In the genomic region with DNA sequence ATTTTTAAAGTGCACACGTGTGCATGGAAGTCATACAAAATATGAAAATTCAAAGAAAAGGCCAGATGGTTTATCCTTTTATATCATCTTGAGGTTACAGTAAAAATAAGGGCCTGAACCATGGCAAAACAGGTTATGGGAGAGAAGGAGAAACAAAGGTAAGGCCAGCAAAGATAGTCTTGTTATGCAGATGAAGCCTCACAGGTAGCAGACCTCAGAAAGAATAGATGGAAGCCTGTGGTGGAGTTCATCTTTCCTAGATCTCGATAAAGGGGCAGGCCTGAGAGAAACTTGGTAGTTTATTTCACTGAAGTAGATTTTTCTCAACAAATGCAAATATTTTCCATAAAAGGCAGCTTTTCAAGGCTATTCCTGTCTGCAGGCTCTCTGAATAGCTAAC, we compare ENCODE assay signal across 19 cellular contexts.
DNase-seq lines count a peak whose midpoint lies in the region; ATAC-seq, FAIRE-seq and TF ChIP-seq lines count a peak whose summit lies in the region.
"Had no signal": no experiment of that assay in that cellular context is flagged by ENCODE, and none has a peak within 500 bp of the region (broad histone marks: within the 10 kb centered on the region; RNA-seq: fewer than 3 reads in every experiment).

No MANE protein-coding gene starts in this region.

- H3K23me2 ChIP-seq in H1 (ENCODE audit: low read depth, low read length), result no peaks in the 10 kb centered on the region; the same call in 1 of the 2 replicates

- H3K18ac ChIP-seq in H1 (ENCODE audit: extremely low read depth, low read length), result no peak overlapping the region

- no peak for TF ChIP-seq EP300 in H1 (IDR thresholded peaks at IDR 0.05; ENCODE audit: borderline replicate concordance in 1 of 2, low read depth in 2 of 2, low read length in 2 of 2)

- H4K5ac ChIP-seq in H1 (ENCODE audit: insufficient read length, low read depth, low read length), result no peak overlapping the region

- peaks cover 0 to 10% (median 6%) of the 10 kb centered on the region in 4 experiments; a peak in 3 of 7 replicates for H3K4me1 ChIP-seq in H1 (replicated peaks in 1 of 4; ENCODE audit: control insufficient read depth in 3 of 4, insufficient read depth in 4 of 4, low read length in 3 of 4)
- H3K4me1 ChIP-seq: BLaER1, Caco-2, HAP-1 had no signal

- no peak overlapping the region for H3K27ac ChIP-seq in H1 (ENCODE audit: low read depth, low read length)
- H3K27ac ChIP-seq: BLaER1, C4-2B had no signal

- no peak overlapping the region for H3K56ac ChIP-seq in H1 (replicated peaks; ENCODE audit: insufficient read length, low read depth, low read length)

- H4K8ac ChIP-seq in H1 (ENCODE audit: extremely low read depth, insufficient read depth, low read length), result no peak overlapping the region

- no peak overlapping the region for H2AFZ ChIP-seq in H1 (ENCODE audit: low read length)

- CTCF ChIA-PET in H1 (lab: Charles Lee; ENCODE audit: partially characterized antibody), result no interaction called here

- H4K91ac ChIP-seq in H1 (replicated peaks; ENCODE audit: insufficient read length, low read length), result no peak overlapping the region

- no peak overlapping the region for H2BK5ac ChIP-seq in H1 (ENCODE audit: low read depth, low read length)

- 31% methylated on average over 2 of the region's 2 CpGs; no CpG with 5 or more reads in 1 of the 2 experiments for WGBS in H1 (ENCODE audit: extremely low coverage in 1 of 2, insufficient coverage in 1 of 2, insufficient read length in 1 of 2, insufficient replicate concordance in 2 of 2, low coverage in 1 of 2, low lambda C conversion rate in 2 of 2, missing lambda C conversion rate in 1 of 2), 2 experiments

- no peak overlapping the region for H3K23ac ChIP-seq in H1 (ENCODE audit: insufficient read length)

- no peak for ATAC-seq in left lobe of liver
- ATAC-seq: CD8-positive, alpha-beta T cell; GM12878 had no signal

- H2BK120ac ChIP-seq in H1 (replicated peaks; ENCODE audit: low read depth, low read length), result no peak overlapping the region

- POLR2A ChIA-PET in H1 (lab: Charles Lee; ENCODE audit: partially characterized antibody), result no interaction called here

- H3K4me3 ChIP-seq in H7 (ENCODE audit: insufficient read depth, low read depth, low read length) (no peak overlapping the region), H1 (ENCODE audit: extremely low read depth in 1 of 4, insufficient read depth in 2 of 4, low read depth in 3 of 4, low read length in 4 of 4) (no peak overlapping the region)
- H3K4me3 ChIP-seq: BLaER1, GM12878, HAP-1 had no signal

- no peak for FAIRE-seq in H1 (lab: Jason Lieb, UNC)
- FAIRE-seq: GM12878, GM19239 had no signal

- no peak overlapping the region for H2AK5ac ChIP-seq in H1 (ENCODE audit: low read depth, low read length)

- H3K14ac ChIP-seq in H1 (ENCODE audit: insufficient read length), result no peak overlapping the region

- H3K79me2 ChIP-seq in H1 (ENCODE audit: control insufficient read depth in 1 of 2, insufficient read depth in 2 of 2, low read length in 2 of 2), result no peaks in the 10 kb centered on the region

- TF ChIP-seq POLR2A in H1 (IDR thresholded peaks at IDR 0.05; ENCODE audit: control extremely low read depth in 1 of 2, low read depth in 2 of 2, low read length in 2 of 2), result no peak

- no peak overlapping the region for H3K9ac ChIP-seq in H1 (replicated peaks in 1 of 4; ENCODE audit: extremely low read depth in 1 of 4, low read depth in 3 of 4, low read length in 3 of 4)
- H3K9ac ChIP-seq: BLaER1 had no signal

- H3K9me3 ChIP-seq in H1 (ENCODE audit: insufficient read depth in 2 of 2, low read depth in 1 of 2, low read length in 1 of 2), result no peaks in the 10 kb centered on the region
- H3K9me3 ChIP-seq: BLaER1, Caco-2, HAP-1 had no signal

- H2BK15ac ChIP-seq in H1 (ENCODE audit: low read length), result no peak overlapping the region

- TF ChIP-seq CTCF in H1 (IDR thresholded peaks at IDR 0.05; ENCODE audit: control extremely low read depth in 1 of 3, insufficient read depth in 1 of 3, low read depth in 1 of 3, low read length in 3 of 3), result no peak

- H3K4me2 ChIP-seq in H1 (ENCODE audit: insufficient read depth in 1 of 2, low read depth in 2 of 2, low read length in 2 of 2), result no peak overlapping the region
- H3K4me2 ChIP-seq: BLaER1 had no signal

- H2BK20ac ChIP-seq in H1 (ENCODE audit: low read length), result no peak overlapping the region

- H2BK12ac ChIP-seq in H1 (ENCODE audit: low read depth, low read length), result no peak overlapping the region

- no peak for TF ChIP-seq RAD21 in H1 (IDR thresholded peaks at IDR 0.05 in 1 of 2, conservative IDR thresholded peaks at IDR 0.05 in 1 of 2; ENCODE audit: low read depth in 2 of 2, low read length in 2 of 2)

- DNase-seq in H7 (peak; percentile 4), H1 (ENCODE audit: low read depth in 1 of 2, low spot score in 2 of 2) (no peak), iPS-NIHi11 (ENCODE audit: low spot score) (peak; percentile 12), left lobe of liver (ENCODE audit: low spot score) (no peak), medulla oblongata (ENCODE audit: extremely low spot score) (no peak)
- no peak for DNase-seq in stimulated activated CD4-positive, alpha-beta T cell treated with anti-CD3 and anti-CD28 coated beads, Interleukin-1b, Interleukin-23, amount 100 ng/mL, for 48 hours
- DNase-seq: Caco-2; CD4-positive, CD25-positive, alpha-beta regulatory T cell; CD8-positive, alpha-beta T cell; DMS153; DND-41; GDM1; GOT3; HFFc6 had no signal

- no peaks in the 10 kb centered on the region for H4K20me1 ChIP-seq in H1 (replicated peaks in 1 of 2; ENCODE audit: control insufficient read depth in 1 of 2, insufficient read depth in 2 of 2, low read length in 2 of 2)
- H4K20me1 ChIP-seq: BLaER1 had no signal

- H3K79me1 ChIP-seq in H1 (ENCODE audit: low read depth, low read length), result no peaks in the 10 kb centered on the region

- H3K27me3 ChIP-seq in H7 (ENCODE audit: control insufficient read depth, insufficient read depth, low read length) (no peaks in the 10 kb centered on the region), H1 (replicated peaks in 1 of 4; ENCODE audit: control insufficient read depth in 3 of 4, extremely low read depth in 1 of 4, insufficient read depth in 3 of 4, low read length in 3 of 4) (no peaks in the 10 kb centered on the region)
- H3K27me3 ChIP-seq: BLaER1 had no signal

- no peak overlapping the region for H3K4ac ChIP-seq in H1 (replicated peaks; ENCODE audit: insufficient read length, low read depth, low read length)

- H3K36me3 ChIP-seq in H7 (replicated peaks; ENCODE audit: control insufficient read depth, insufficient read depth, low read length) (no peaks in the 10 kb centered on the region; the same call in 1 of the 2 replicates), H1 (ENCODE audit: control insufficient read depth in 2 of 4, insufficient read depth in 4 of 4, low read length in 3 of 4) (no peaks in the 10 kb centered on the region)
- H3K36me3 ChIP-seq: BLaER1, HAP-1 had no signal

TF ChIP-seq in H1, 55 proteins besides CTCF, POLR2A, EP300 and RAD21:
- TF ChIP-seq CBX5 (IDR thresholded peaks at IDR 0.05; ENCODE audit: low read depth, low read length), result no peak
- no peak for TF ChIP-seq GABPA (IDR thresholded peaks at IDR 0.05; ENCODE audit: borderline replicate concordance, insufficient read depth, low read length)
- TF ChIP-seq EZH2 (IDR thresholded peaks at IDR 0.05; ENCODE audit: low read depth, low read length, severe bottlenecking), result no peak
- TF ChIP-seq TEAD4 (IDR thresholded peaks at IDR 0.05; ENCODE audit: low read depth, low read length), result no peak
- TF ChIP-seq HDAC2 (IDR thresholded peaks at IDR 0.05; ENCODE audit: borderline replicate concordance in 1 of 2, low read depth in 2 of 2, low read length in 2 of 2), result 0 out of 4 replicates have a peak, but pooled peaks of 1 of the 2 experiments have one; percentile 28
- 0 out of 2 replicates have a peak, but pooled peaks have one; percentile 27 for TF ChIP-seq POU5F1 (IDR thresholded peaks at IDR 0.05; ENCODE audit: low read depth, low read length)
- TF ChIP-seq TAF1 (IDR thresholded peaks at IDR 0.05; ENCODE audit: low read depth, low read length), result no peak
- no peak for TF ChIP-seq SP2 (IDR thresholded peaks at IDR 0.05; ENCODE audit: low read length)
TF ChIP-seq in H1: peak in this region for 2.

Comparison
In these comparisons a context has a peak if more than half of its experiments do, and no peak if none do; other contexts are left out.
1. DNase-seq: peak in H7 (single experiment) and iPS-NIHi11 (single experiment); none in H1 (0 of 2), left lobe of liver (single experiment), medulla oblongata (single experiment) and stimulated activated CD4-positive, alpha-beta T cell treated with anti-CD3 and anti-CD28 coated beads, Interleukin-1b, Interleukin-23, amount 100 ng/mL, for 48 hours (single experiment).